In the genomic region with DNA sequence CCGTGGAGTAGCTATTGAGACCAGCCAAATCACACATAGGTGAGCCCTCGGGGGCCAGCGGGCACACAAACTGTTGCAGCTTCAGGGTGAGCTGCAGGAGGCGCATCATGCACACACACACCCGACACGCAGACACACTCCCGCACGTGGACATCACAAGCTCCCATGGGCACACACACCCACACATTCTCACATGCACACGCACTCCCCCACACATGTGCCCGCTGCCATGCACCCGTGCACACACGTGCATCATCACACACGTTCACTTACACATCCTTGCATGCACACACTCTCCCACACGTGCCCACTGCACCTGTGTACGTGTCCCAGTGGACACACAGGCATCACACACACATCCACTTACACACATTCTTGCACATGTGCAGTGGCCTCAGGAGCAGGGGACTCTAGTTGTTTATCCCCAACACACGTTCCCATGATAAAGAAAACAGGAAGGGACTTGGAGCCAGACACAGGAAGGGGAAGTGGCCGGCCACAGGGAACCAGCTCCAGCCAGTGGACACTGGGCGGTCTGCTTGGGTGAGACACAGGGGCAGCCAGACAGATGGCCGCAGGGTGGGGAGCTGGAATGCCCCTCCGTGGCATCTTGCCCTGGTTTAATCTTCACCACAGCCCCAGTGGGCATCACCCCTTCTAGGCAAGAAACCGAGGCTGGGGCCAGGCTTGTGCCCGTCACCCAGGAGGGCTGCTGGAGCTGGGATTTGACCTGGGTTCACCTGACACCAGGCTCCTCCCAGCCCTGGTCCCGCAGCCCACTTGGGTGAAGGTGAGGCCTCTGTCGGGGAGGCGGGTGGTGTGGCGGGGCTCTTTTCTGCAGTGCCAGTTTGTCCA, we compare ENCODE assay signal across 13 cellular contexts. TPM values are rescaled to one million over a fixed set of nuclear protein-coding genes. Genes with fewer than 3 reads are reported as not detected.
DNase-seq lines count a peak whose midpoint lies in the region; ATAC-seq and TF ChIP-seq lines count a peak whose summit lies in the region.
"Had no signal": no experiment of that assay in that cellular context is flagged by ENCODE, and none has a peak within 500 bp of the region (broad histone marks: within the 10 kb centered on the region; RNA-seq: fewer than 3 reads in every experiment).

No MANE protein-coding gene starts in this region.

- intact Hi-C loops in activated naive CD4-positive, alpha-beta T cell treated with anti-CD3 and anti-CD28 coated beads for 36 hours (cut with micrococcal nuclease) = no loop called here

- H3K4me3 ChIP-seq in upper lobe of left lung = no peak overlapping the region
- H3K4me3 ChIP-seq: smooth muscle cell, vagina had no signal

- ATAC-seq in upper lobe of left lung (ENCODE audit: low FRiP score in 2 of 2) = no peak
- no peak for ATAC-seq in stimulated activated effector memory CD8-positive, alpha-beta T cell treated with anti-CD3 and anti-CD28 coated beads, Interleukin-12 subunit alpha, Interleukin-12 subunit beta, amount 100 ng/mL, for 72 hours
- ATAC-seq in activated CD8-positive, alpha-beta T cell treated with anti-CD3 and anti-CD28 coated beads, Interleukin-2, amount 10 ng/mL, durations not matched to agents 7 days and 5 days = no peak

- H3K36me3 Mint-ChIP-seq in activated naive CD4-positive, alpha-beta T cell treated with anti-CD3 and anti-CD28 coated beads for 36 hours (ENCODE audit: low read depth) = no peaks in the 10 kb centered on the region
- no peaks in the 10 kb centered on the region for H3K36me3 Mint-ChIP-seq in glutamatergic neuron (ENCODE audit: unreplicated experiment)
- no peaks in the 10 kb centered on the region for H3K36me3 Mint-ChIP-seq in stimulated activated effector memory CD8-positive, alpha-beta T cell treated with anti-CD3 and anti-CD28 coated beads, Interleukin-12 subunit alpha, Interleukin-12 subunit beta, amount 100 ng/mL, for 72 hours
- H3K36me3 Mint-ChIP-seq in activated CD8-positive, alpha-beta T cell treated with anti-CD3 and anti-CD28 coated beads, Interleukin-2, amount 10 ng/mL, durations not matched to agents 7 days and 5 days (ENCODE audit: low read depth) = no peaks in the 10 kb centered on the region

- peaks cover 46 to 86% (median 70%) of the 10 kb centered on the region in 4 donors for H3K4me1 ChIP-seq in upper lobe of left lung

- H3K27ac ChIP-seq in upper lobe of left lung = peak overlapping the region; percentile 74 to 85 (median 80)
- H3K27ac ChIP-seq: vagina had no signal

- peak in 2 of 4 donors; percentile 70 to 87 for TF ChIP-seq EP300 in upper lobe of left lung (IDR thresholded peaks at IDR 0.05)

- H3K27me3 Mint-ChIP-seq in activated naive CD4-positive, alpha-beta T cell treated with anti-CD3 and anti-CD28 coated beads for 36 hours (ENCODE audit: low read depth) = peaks cover 37% of the 10 kb centered on the region
- peaks cover 9% of the 10 kb centered on the region for H3K27me3 Mint-ChIP-seq in glutamatergic neuron (ENCODE audit: unreplicated experiment)
- peaks cover 18% of the 10 kb centered on the region for H3K27me3 Mint-ChIP-seq in activated CD8-positive, alpha-beta T cell treated with anti-CD3 and anti-CD28 coated beads, Interleukin-2, amount 10 ng/mL, durations not matched to agents 7 days and 5 days (ENCODE audit: low read depth)

- no peak overlapping the region for H3K27ac Mint-ChIP-seq in activated naive CD4-positive, alpha-beta T cell treated with anti-CD3 and anti-CD28 coated beads for 36 hours
- no peak overlapping the region for H3K27ac Mint-ChIP-seq in glutamatergic neuron (ENCODE audit: unreplicated experiment)
- no peak overlapping the region for H3K27ac Mint-ChIP-seq in stimulated activated effector memory CD8-positive, alpha-beta T cell treated with anti-CD3 and anti-CD28 coated beads, Interleukin-12 subunit alpha, Interleukin-12 subunit beta, amount 100 ng/mL, for 72 hours
- H3K27ac Mint-ChIP-seq in activated CD8-positive, alpha-beta T cell treated with anti-CD3 and anti-CD28 coated beads, Interleukin-2, amount 10 ng/mL, durations not matched to agents 7 days and 5 days = no peak overlapping the region
- H3K27ac Mint-ChIP-seq: HFFc6 had no signal

- H3K36me3 ChIP-seq in upper lobe of left lung = no peaks in the 10 kb centered on the region
- H3K36me3 ChIP-seq: vagina had no signal

- H3K27me3 ChIP-seq in upper lobe of left lung = no peaks in the 10 kb centered on the region
- H3K27me3 ChIP-seq: vagina had no signal

- no peak overlapping the region for H3K4me3 Mint-ChIP-seq in activated naive CD4-positive, alpha-beta T cell treated with anti-CD3 and anti-CD28 coated beads for 36 hours
- H3K4me3 Mint-ChIP-seq in glutamatergic neuron (ENCODE audit: unreplicated experiment) = no peak overlapping the region
- no peak overlapping the region for H3K4me3 Mint-ChIP-seq in stimulated activated effector memory CD8-positive, alpha-beta T cell treated with anti-CD3 and anti-CD28 coated beads, Interleukin-12 subunit alpha, Interleukin-12 subunit beta, amount 100 ng/mL, for 72 hours
- H3K4me3 Mint-ChIP-seq in activated CD8-positive, alpha-beta T cell treated with anti-CD3 and anti-CD28 coated beads, Interleukin-2, amount 10 ng/mL, durations not matched to agents 7 days and 5 days = no peak overlapping the region
- H3K4me3 Mint-ChIP-seq: HFFc6 had no signal

- POLR2A ChIA-PET in activated CD8-positive, alpha-beta T cell treated with anti-CD3 and anti-CD28 coated beads, Interleukin-2, amount 10 ng/mL, durations not matched to agents 7 days and 5 days (lab: Charles Lee) = no interaction called here

- CTCF ChIA-PET in activated naive CD4-positive, alpha-beta T cell treated with anti-CD3 and anti-CD28 coated beads for 36 hours (lab: Charles Lee) = interaction anchor here (0.6 kb wide), 1 partner anchor 63 kb away, joined by 3 read pairs; no protein-coding TSS in a partner anchor
- CTCF ChIA-PET in activated CD8-positive, alpha-beta T cell treated with anti-CD3 and anti-CD28 coated beads, Interleukin-2, amount 10 ng/mL, durations not matched to agents 7 days and 5 days (lab: Charles Lee) = no interaction called here

- H3K9me3 ChIP-seq in upper lobe of left lung = no peaks in the 10 kb centered on the region
- H3K9me3 ChIP-seq: vagina had no signal

- peaks cover 7% of the 10 kb centered on the region for H3K4me1 Mint-ChIP-seq in activated naive CD4-positive, alpha-beta T cell treated with anti-CD3 and anti-CD28 coated beads for 36 hours (ENCODE audit: low read depth)
- no peaks in the 10 kb centered on the region for H3K4me1 Mint-ChIP-seq in glutamatergic neuron (ENCODE audit: low read depth, unreplicated experiment)
- H3K4me1 Mint-ChIP-seq in stimulated activated effector memory CD8-positive, alpha-beta T cell treated with anti-CD3 and anti-CD28 coated beads, Interleukin-12 subunit alpha, Interleukin-12 subunit beta, amount 100 ng/mL, for 72 hours = peaks cover 5% of the 10 kb centered on the region
- H3K4me1 Mint-ChIP-seq in activated CD8-positive, alpha-beta T cell treated with anti-CD3 and anti-CD28 coated beads, Interleukin-2, amount 10 ng/mL, durations not matched to agents 7 days and 5 days (ENCODE audit: low read depth) = no peaks in the 10 kb centered on the region

- peak in 1 of 4 donors; percentile 15 for TF ChIP-seq POLR2A in upper lobe of left lung (IDR thresholded peaks at IDR 0.05)

- DNase-seq in activated naive CD4-positive, alpha-beta T cell treated with anti-CD3 and anti-CD28 coated beads for 36 hours = peak; percentile 3
- DNase-seq in activated naive CD4-positive, alpha-beta T cell treated with Interleukin-2 at 50 U/mL for 16 hours = no peak
- DNase-seq in glutamatergic neuron (peak; percentile 19), midbrain (lab: John Stamatoyannopoulos, UW) (peak; percentile 31), upper lobe of left lung (peak; percentile 54 to 61), NCI-H187 (lab: John Stamatoyannopoulos, UW) (no peak)
- DNase-seq in stimulated activated effector memory CD8-positive, alpha-beta T cell treated with anti-CD3 and anti-CD28 coated beads, Interleukin-12 subunit alpha, Interleukin-12 subunit beta, amount 100 ng/mL, for 72 hours (ENCODE audit: low spot score in 2 of 2) = no peak
- DNase-seq in activated CD8-positive, alpha-beta T cell treated with anti-CD3 and anti-CD28 coated beads, Interleukin-2, amount 10 ng/mL, durations not matched to agents 7 days and 5 days = no peak
- DNase-seq: activated CD4-positive, alpha-beta T cell treated with anti-CD3 and anti-CD28 coated beads, Interleukin-2, amount 50 U/mL, for 48 hours; HFFc6; T-helper 1 cell had no signal

- TF ChIP-seq CTCF in glutamatergic neuron (IDR thresholded peaks at IDR 0.05; ENCODE audit: partially characterized antibody, unreplicated experiment) (no peak), upper lobe of left lung (IDR thresholded peaks at IDR 0.05) (no peak)

- no peaks in the 10 kb centered on the region for H3K9me3 Mint-ChIP-seq in activated naive CD4-positive, alpha-beta T cell treated with anti-CD3 and anti-CD28 coated beads for 36 hours
- peaks cover 2% of the 10 kb centered on the region for H3K9me3 Mint-ChIP-seq in glutamatergic neuron (ENCODE audit: unreplicated experiment)
- no peaks in the 10 kb centered on the region for H3K9me3 Mint-ChIP-seq in stimulated activated effector memory CD8-positive, alpha-beta T cell treated with anti-CD3 and anti-CD28 coated beads, Interleukin-12 subunit alpha, Interleukin-12 subunit beta, amount 100 ng/mL, for 72 hours
- H3K9me3 Mint-ChIP-seq in activated CD8-positive, alpha-beta T cell treated with anti-CD3 and anti-CD28 coated beads, Interleukin-2, amount 10 ng/mL, durations not matched to agents 7 days and 5 days (ENCODE audit: insufficient read depth) = no peaks in the 10 kb centered on the region
- H3K9me3 Mint-ChIP-seq: HFFc6 had no signal

- WGBS in upper lobe of left lung, 2 donors = 63 to 73% methylated on average over 20 to 26 of the region's 26 CpGs

RNA-seq across cellular contexts. Expression of gene CYP46A1, which starts 49.7 kb away (rescaled TPM):
- under 1 TPM; 0.10 to 0.12 TPM for total RNA-seq in activated naive CD4-positive, alpha-beta T cell treated with anti-CD3 and anti-CD28 coated beads for 36 hours
- total RNA-seq in glutamatergic neuron (ENCODE audit: unreplicated experiment) = 2.1 TPM
- total RNA-seq in upper lobe of left lung = 10 to 100 TPM in 1 of 6 donors, 1 to 10 TPM in 2, under 1 TPM in 3; 0.15 to 12.6 (median 1.2) TPM
- not detected for total RNA-seq in activated CD8-positive, alpha-beta T cell treated with anti-CD3 and anti-CD28 coated beads, Interleukin-2, amount 10 ng/mL, durations not matched to agents 7 days and 5 days

RNA-seq across cellular contexts. Expression of gene EML1, which starts 59.4 kb away (rescaled TPM):
- 1 to 10 TPM in 1 of 2 experiments, under 1 TPM in 1; 0.91 to 1.2 TPM for total RNA-seq in activated naive CD4-positive, alpha-beta T cell treated with anti-CD3 and anti-CD28 coated beads for 36 hours
- 73.6 TPM for total RNA-seq in glutamatergic neuron (ENCODE audit: unreplicated experiment)
- total RNA-seq in upper lobe of left lung = 10 to 100 TPM; 22.2 to 55.5 (median 36.4) TPM
- not detected for total RNA-seq in activated CD8-positive, alpha-beta T cell treated with anti-CD3 and anti-CD28 coated beads, Interleukin-2, amount 10 ng/mL, durations not matched to agents 7 days and 5 days

Comparison
In these comparisons a context has a peak if more than half of its experiments do, and no peak if none do; other contexts are left out.
1. DNase-seq: peak in activated naive CD4-positive, alpha-beta T cell treated with anti-CD3 and anti-CD28 coated beads for 36 hours (single experiment), glutamatergic neuron (single experiment), midbrain (single experiment) and upper lobe of left lung (2 of 2); none in activated naive CD4-positive, alpha-beta T cell treated with Interleukin-2 at 50 U/mL for 16 hours (single experiment), stimulated activated effector memory CD8-positive, alpha-beta T cell treated with anti-CD3 and anti-CD28 coated beads, Interleukin-12 subunit alpha, Interleukin-12 subunit beta, amount 100 ng/mL, for 72 hours (0 of 2), NCI-H187 (0 of 2) and activated CD8-positive, alpha-beta T cell treated with anti-CD3 and anti-CD28 coated beads, Interleukin-2, amount 10 ng/mL, durations not matched to agents 7 days and 5 days (single experiment).
2. RNA of gene EML1, which starts 59.4 kb away (total RNA-seq): 73.6 TPM in glutamatergic neuron (single experiment) and 22.2 to 55.5 TPM in upper lobe of left lung; 0.91 to 1.2 TPM in activated naive CD4-positive, alpha-beta T cell treated with anti-CD3 and anti-CD28 coated beads for 36 hours and not detected in activated CD8-positive, alpha-beta T cell treated with anti-CD3 and anti-CD28 coated beads, Interleukin-2, amount 10 ng/mL, durations not matched to agents 7 days and 5 days; every median in the first group is over 10 times any median in the second.